8 cellular contexts compared by ENCODE assay signal in the genomic region with DNA sequence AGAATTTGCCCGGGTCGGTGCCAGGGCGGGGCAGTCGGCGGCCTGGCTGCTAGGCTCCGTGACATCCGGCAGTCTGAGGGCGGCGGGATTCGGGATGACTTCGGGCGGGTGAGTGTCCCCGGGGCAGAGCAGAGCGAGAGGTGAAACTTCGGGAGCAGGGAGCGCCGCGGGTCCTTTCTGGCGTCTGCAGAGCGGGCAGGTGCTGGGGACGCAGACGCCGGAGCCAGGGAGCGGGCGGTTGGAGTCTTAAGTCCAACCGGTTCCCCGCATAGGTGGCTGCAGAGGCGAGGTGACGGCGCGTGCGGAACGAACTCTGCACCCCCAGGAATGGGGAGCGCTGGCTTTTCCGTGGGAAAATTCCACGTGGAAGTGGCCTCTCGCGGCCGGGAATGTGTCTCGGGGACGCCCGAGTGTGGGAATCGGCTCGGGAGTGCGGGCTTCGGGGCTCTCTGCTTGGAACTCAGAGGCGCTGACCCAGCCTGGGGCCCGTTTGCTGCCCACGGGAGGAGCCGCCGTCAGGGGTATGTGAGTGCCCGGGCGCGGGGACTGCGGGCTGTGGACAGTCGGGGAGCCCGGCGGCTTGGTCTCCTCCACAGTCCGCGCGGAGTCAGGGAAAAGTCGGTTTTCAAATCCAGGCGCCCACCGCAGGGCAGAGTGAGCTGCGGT. TPM values are rescaled to one million over a fixed set of nuclear protein-coding genes. Genes with fewer than 3 reads are reported as not detected.
A peak's percentile ranks its signal among the peaks of the same experiment; 100 is the strongest.
DNase-seq lines count a peak whose midpoint lies in the region; ATAC-seq and FAIRE-seq lines count a peak whose summit lies in the region.

A gene with protein sequence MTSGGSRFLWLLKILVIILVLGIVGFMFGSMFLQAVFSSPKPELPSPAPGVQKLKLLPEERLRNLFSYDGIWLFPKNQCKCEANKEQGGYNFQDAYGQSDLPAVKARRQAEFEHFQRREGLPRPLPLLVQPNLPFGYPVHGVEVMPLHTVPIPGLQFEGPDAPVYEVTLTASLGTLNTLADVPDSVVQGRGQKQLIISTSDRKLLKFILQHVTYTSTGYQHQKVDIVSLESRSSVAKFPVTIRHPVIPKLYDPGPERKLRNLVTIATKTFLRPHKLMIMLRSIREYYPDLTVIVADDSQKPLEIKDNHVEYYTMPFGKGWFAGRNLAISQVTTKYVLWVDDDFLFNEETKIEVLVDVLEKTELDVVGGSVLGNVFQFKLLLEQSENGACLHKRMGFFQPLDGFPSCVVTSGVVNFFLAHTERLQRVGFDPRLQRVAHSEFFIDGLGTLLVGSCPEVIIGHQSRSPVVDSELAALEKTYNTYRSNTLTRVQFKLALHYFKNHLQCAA (plus strand): TSS at position 71 of the 666 bp plus-strand sequence. CDS start 24 bp downstream, at position 95.

- DNase-seq in HAP-1 (ENCODE audit: low spot score in 2 of 2) (peak in 1 of 2 experiments; percentile 33), hepatic stellate cell (ENCODE audit: low spot score) (peak; percentile 42), small intestine (peak; percentile 77), GM19239 (ENCODE audit: insufficient read length, low spot score) (no peak), COR-L47 (lab: John Stamatoyannopoulos, UW) (no peak)
- no peak for DNase-seq in activated CD8-positive, alpha-beta memory T cell treated with anti-CD3 and anti-CD28 coated beads, Interleukin-2, amount 10 ng/mL, durations not matched to agents 7 days and 5 days

- H3K4me1 ChIP-seq in HAP-1, result no peaks in the 10 kb centered on the region
- H3K4me1 ChIP-seq in small intestine (ENCODE audit: control insufficient read depth in 2 of 2, insufficient read depth in 1 of 2, low read depth in 1 of 2, low read length in 1 of 2), result no peaks in the 10 kb centered on the region

- in situ Hi-C loops in HAP-1 (cut with MboI; ENCODE audit: low sequenced_read_pairs), result no loop called here

- FAIRE-seq in small intestine (lab: Jason Lieb, UNC) (no peak), GM19239 (lab: Jason Lieb, UNC) (no peak)

- no peaks in the 10 kb centered on the region for H3K36me3 ChIP-seq in HAP-1 (replicated peaks)
- no peaks in the 10 kb centered on the region for H3K36me3 ChIP-seq in small intestine (ENCODE audit: control insufficient read depth in 2 of 2, insufficient read depth in 2 of 2, low read length in 2 of 2)

- H3K27me3 ChIP-seq in HAP-1 (ENCODE audit: low read depth), result peaks cover 6% of the 10 kb centered on the region; the same call in 1 of the 2 replicates
- peaks cover 0 to 25% of the 10 kb centered on the region in 2 donors for H3K27me3 ChIP-seq in small intestine (ENCODE audit: control insufficient read depth in 2 of 2, insufficient read depth in 2 of 2, low read length in 2 of 2)

- H3K4me3 Mint-ChIP-seq in activated CD8-positive, alpha-beta memory T cell treated with anti-CD3 and anti-CD28 coated beads, Interleukin-2, amount 10 ng/mL, durations not matched to agents 7 days and 5 days, result peak within 1 kb of the TSS; percentile 2

- WGBS in small intestine, 3 donors, result 1 to 6% (median 4%) methylated on average over 64 to 65 of the region's 65 CpGs

- H3K9me3 Mint-ChIP-seq in activated CD8-positive, alpha-beta memory T cell treated with anti-CD3 and anti-CD28 coated beads, Interleukin-2, amount 10 ng/mL, durations not matched to agents 7 days and 5 days (ENCODE audit: low read depth), result no peaks in the 10 kb centered on the region

- H3K4me1 Mint-ChIP-seq in activated CD8-positive, alpha-beta memory T cell treated with anti-CD3 and anti-CD28 coated beads, Interleukin-2, amount 10 ng/mL, durations not matched to agents 7 days and 5 days, result peaks cover 3% of the 10 kb centered on the region

- ATAC-seq in activated CD8-positive, alpha-beta memory T cell treated with anti-CD3 and anti-CD28 coated beads, Interleukin-2, amount 10 ng/mL, durations not matched to agents 7 days and 5 days, result peak; percentile 33
- ATAC-seq in HG03135 (IDR thresholded peaks at IDR 0.05; ENCODE audit: unreplicated experiment) (no peak), HG02759 (IDR thresholded peaks at IDR 0.05; ENCODE audit: unreplicated experiment) (no peak)

- peaks cover 72% of the 10 kb centered on the region for H3K27me3 Mint-ChIP-seq in activated CD8-positive, alpha-beta memory T cell treated with anti-CD3 and anti-CD28 coated beads, Interleukin-2, amount 10 ng/mL, durations not matched to agents 7 days and 5 days

- H3K27ac Mint-ChIP-seq in activated CD8-positive, alpha-beta memory T cell treated with anti-CD3 and anti-CD28 coated beads, Interleukin-2, amount 10 ng/mL, durations not matched to agents 7 days and 5 days, result no peak within 1 kb of the TSS

- peak within 1 kb of the TSS; percentile 19 for H3K4me3 ChIP-seq in HAP-1
- peak within 1 kb of the TSS; percentile 13 to 51 for H3K4me3 ChIP-seq in small intestine (ENCODE audit: low read depth in 1 of 2, low read length in 2 of 2)

- no peaks in the 10 kb centered on the region for H3K36me3 Mint-ChIP-seq in activated CD8-positive, alpha-beta memory T cell treated with anti-CD3 and anti-CD28 coated beads, Interleukin-2, amount 10 ng/mL, durations not matched to agents 7 days and 5 days

- H3K27ac ChIP-seq in small intestine (ENCODE audit: low read depth in 1 of 2, low read length in 1 of 2), result no peak within 1 kb of the TSS

- peaks cover 4% of the 10 kb centered on the region for H3K9me3 ChIP-seq in HAP-1
- no peaks in the 10 kb centered on the region for H3K9me3 ChIP-seq in small intestine (ENCODE audit: control insufficient read depth, low read depth)

- CTCF ChIA-PET in activated CD8-positive, alpha-beta memory T cell treated with anti-CD3 and anti-CD28 coated beads, Interleukin-2, amount 10 ng/mL, durations not matched to agents 7 days and 5 days (lab: Charles Lee), result interaction anchor here (1.6 kb wide), 1 partner anchor 100 kb away, joined by 6 read pairs; no protein-coding TSS in a partner anchor

RNA-seq across cellular contexts. Expression of the gene that starts here (rescaled TPM):
- under 1 TPM; 0.02 to 0.03 TPM for total RNA-seq in activated CD8-positive, alpha-beta memory T cell treated with anti-CD3 and anti-CD28 coated beads, Interleukin-2, amount 10 ng/mL, durations not matched to agents 7 days and 5 days
- under 1 TPM; 0.13 to 0.89 (median 0.54) TPM for polyA plus RNA-seq in small intestine

Comparison
In these comparisons a context has a peak if more than half of its experiments do, and no peak if none do; other contexts are left out.
1. Peak in ATAC-seq in activated CD8-positive, alpha-beta memory T cell treated with anti-CD3 and anti-CD28 coated beads, Interleukin-2, amount 10 ng/mL, durations not matched to agents 7 days and 5 days; RNA of the gene not detected or under 1 TPM.
2. Peak in DNase-seq and H3K4me3 ChIP-seq in small intestine; RNA of the gene not detected or under 1 TPM.